ENCODE assay signal across 17 cellular contexts in genomic region chr16:19589771-19590302, GRCh38. TPM values are rescaled to one million over a fixed set of nuclear protein-coding genes. Genes with fewer than 3 reads are reported as not detected.
DNase-seq lines count a peak whose midpoint lies in the region; ATAC-seq and TF ChIP-seq lines count a peak whose summit lies in the region.
"Had no signal": no experiment of that assay in that cellular context is flagged by ENCODE, and none has a peak within 500 bp of the region (broad histone marks: within the 10 kb centered on the region; RNA-seq: fewer than 3 reads in every experiment).

No MANE protein-coding gene starts in this region.

- H2AK5ac ChIP-seq in IMR-90 (ENCODE audit: low read depth, low read length) = no peak overlapping the region

- dilution Hi-C loops in IMR-90 (cut with HindIII; ENCODE audit: low sequenced_read_pairs, unreplicated experiment) = no loop called here

- no peaks in the 10 kb centered on the region for H3K9me3 Mint-ChIP-seq in neural crest cell
- H3K9me3 Mint-ChIP-seq: CD8-positive, alpha-beta T cell; GM23338; IgD-negative memory B cell had no signal

- H3K4me3 Mint-ChIP-seq in neural crest cell = no peak overlapping the region
- H3K4me3 Mint-ChIP-seq: activated CD4-positive, alpha-beta T cell treated with anti-CD3 and anti-CD28 coated beads for 36 hours; CD8-positive, alpha-beta T cell; GM23338; IgD-negative memory B cell had no signal

- H3K23ac ChIP-seq in IMR-90 (ENCODE audit: low read depth, low read length) = no peak overlapping the region

- H3K14ac ChIP-seq in IMR-90 (replicated peaks; ENCODE audit: low read depth, low read length) = 0 out of 2 replicates have a peak overlapping the region, but pooled peaks have one; percentile 16

- H3K27me3 ChIP-seq in IMR-90 (ENCODE audit: control insufficient read depth, insufficient read depth, low read length) = no peaks in the 10 kb centered on the region
- H3K27me3 ChIP-seq in esophagus squamous epithelium = no peaks in the 10 kb centered on the region
- H3K27me3 ChIP-seq: uterus had no signal

- peaks cover 3% of the 10 kb centered on the region for H3K36me3 Mint-ChIP-seq in neural crest cell (ENCODE audit: low read depth)

- peak overlapping the region; percentile 67 for H2BK5ac ChIP-seq in IMR-90 (ENCODE audit: low read depth, low read length, poor library complexity, severe bottlenecking)

- H2BK20ac ChIP-seq in IMR-90 (ENCODE audit: low read depth, low read length) = no peak overlapping the region

- no peak for TF ChIP-seq POLR2A in IMR-90 (IDR thresholded peaks at IDR 0.05; ENCODE audit: low read depth, low read length)
- TF ChIP-seq POLR2A in esophagus squamous epithelium (IDR thresholded peaks at IDR 0.05) = no peak

- H3K36me3 ChIP-seq in IMR-90 (ENCODE audit: control insufficient read depth, insufficient read depth, low read length) (peaks cover 15% of the 10 kb centered on the region), esophagus squamous epithelium (peaks cover 0 to 81% (median 0%) of the 10 kb centered on the region in 3 donors)
- H3K36me3 ChIP-seq: uterus had no signal

- H3K9me1 ChIP-seq in IMR-90 (ENCODE audit: insufficient read depth, low read length) = 0 out of 2 replicates have a peak, but pooled peaks cover 3% of the 10 kb centered on the region

- no peak overlapping the region for H4K91ac ChIP-seq in IMR-90 (ENCODE audit: insufficient read depth, low read depth, low read length)

- WGBS in IMR-90 (ENCODE audit: extremely low coverage in 2 of 2, insufficient read length in 1 of 2), 2 experiments = no CpG with 5 or more reads among the region's 8 CpGs
- 47 to 51% methylated on average over 5 to 8 of the region's 8 CpGs for WGBS in esophagus squamous epithelium, 2 donors

- H3K9me3 ChIP-seq in IMR-90 (ENCODE audit: control insufficient read depth, insufficient read depth, low read length) = no peaks in the 10 kb centered on the region
- H3K9me3 ChIP-seq in esophagus squamous epithelium = no peaks in the 10 kb centered on the region
- H3K9me3 ChIP-seq: uterus had no signal

- intact Hi-C loops in IMR-90 (cut with micrococcal nuclease) (loop anchor here (10.0 kb wide), 1 partner anchor 795 kb away; no protein-coding TSS in a partner anchor), esophagus squamous epithelium (cut with DNase I) (no loop called here)

- no peak overlapping the region for H2BK15ac ChIP-seq in IMR-90 (ENCODE audit: low read depth, low read length)

- POLR2A ChIA-PET in IMR-90 (lab: Charles Lee; ENCODE audit: unreplicated experiment) = interaction anchor here (0.6 kb wide), 1 partner anchor 33 kb away, joined by 4 read pairs; no protein-coding TSS in a partner anchor

- H3K4me1 ChIP-seq in IMR-90 (ENCODE audit: control insufficient read depth, insufficient read depth, low read length) (peaks cover 6% of the 10 kb centered on the region), esophagus squamous epithelium (peaks cover 1 to 26% (median 1%) of the 10 kb centered on the region in 3 donors)
- H3K4me1 ChIP-seq: uterus had no signal

- in situ Hi-C loops in IMR-90 (cut with MboI; ENCODE audit: low sequenced_read_pairs) = no loop called here

- H3K79me1 ChIP-seq in IMR-90 (ENCODE audit: low read depth in 1 of 2, low read length in 2 of 2) = peaks cover 3 to 5% of the 10 kb centered on the region in 2 experiments; a peak in 2 of 4 replicates

- peak overlapping the region; percentile 48; the same call in 1 of the 2 replicates for H3K4ac ChIP-seq in IMR-90 (ENCODE audit: low read depth, low read length)

- H2BK120ac ChIP-seq in IMR-90 (ENCODE audit: low read depth, low read length) = 0 out of 2 replicates have a peak overlapping the region, but pooled peaks have one; percentile 45

- BruUV-seq in IMR-90 (replicated peaks; lab: Mats Ljungman, UMichigan) = no TSS peak

- ATAC-seq in IMR-90 (ENCODE audit: low read depth) = peak; percentile 94
- no peak for ATAC-seq in GM18861 (IDR thresholded peaks at IDR 0.05; ENCODE audit: unreplicated experiment)
- ATAC-seq: activated CD4-positive, alpha-beta T cell treated with anti-CD3 and anti-CD28 coated beads for 36 hours; CD8-positive, alpha-beta T cell; GM23338 had no signal

- peak; percentile 76 for DNase-seq in AG08395 (ENCODE audit: low spot score)
- DNase-seq in IMR-90 = peak; percentile 84
- no peak for DNase-seq in esophagus squamous epithelium (lab: John Stamatoyannopoulos, UW)
- DNase-seq in neural crest cell (ENCODE audit: low read depth, low spot score) = no peak
- no peak for DNase-seq in A172 (ENCODE audit: low spot score)
- DNase-seq in putamen (ENCODE audit: low spot score) = no peak
- no peak for DNase-seq in central memory CD4-positive, alpha-beta T cell
- DNase-seq: activated CD4-positive, alpha-beta T cell treated with anti-CD3 and anti-CD28 coated beads for 36 hours; activated effector memory CD4-positive, alpha-beta T cell treated with anti-CD3 and anti-CD28 coated beads, Interleukin-2, amount 50 U/mL, for 16 hours; CD8-positive, alpha-beta T cell; mesendoderm; NCI-H2029 treated with DMSO at 0.1 percent for 48 hours; uterus had no signal

- H4K20me1 ChIP-seq in IMR-90 (ENCODE audit: insufficient read depth, low read length) = peaks cover 3% of the 10 kb centered on the region

- H4K8ac ChIP-seq in IMR-90 (ENCODE audit: low read depth in 2 of 2, low read length in 2 of 2) = no peak overlapping the region

- no peak overlapping the region for H2AFZ ChIP-seq in IMR-90 (replicated peaks; ENCODE audit: low read length, poor library complexity)
- H2AFZ ChIP-seq: GM23338 had no signal

- 0 out of 2 replicates have a peak overlapping the region, but pooled peaks have one; percentile 24 for H3K18ac ChIP-seq in IMR-90 (ENCODE audit: low read depth, low read length)

- H3K4me3 ChIP-seq in IMR-90 (ENCODE audit: insufficient read depth, low read depth, low read length) (no peak overlapping the region), esophagus squamous epithelium (no peak overlapping the region)
- H3K4me3 ChIP-seq: coronary artery, GM23338, uterus had no signal

- CTCF ChIA-PET in IMR-90 (lab: Yijun Ruan, JAX) = no interaction called here

- TF ChIP-seq CTCF in IMR-90 (conservative IDR thresholded peaks at IDR 0.05; ENCODE audit: low read depth, low read length) (no peak), esophagus squamous epithelium (IDR thresholded peaks at IDR 0.05) (no peak), neural crest cell (conservative IDR thresholded peaks at IDR 0.05) (no peak)

- no peak overlapping the region for H4K5ac ChIP-seq in IMR-90 (ENCODE audit: low read depth, low read length)

- H3K56ac ChIP-seq in IMR-90 (ENCODE audit: extremely low read depth, insufficient read depth, low read length) = no peak overlapping the region

- H3K9ac ChIP-seq in IMR-90 (ENCODE audit: low read depth, low read length) = no peak overlapping the region

- TF ChIP-seq RAD21 in IMR-90 (IDR thresholded peaks at IDR 0.05; ENCODE audit: low read length) = no peak

- H2AK9ac ChIP-seq in IMR-90 (replicated peaks; ENCODE audit: low read depth, low read length, poor library complexity) = no peak overlapping the region

- H3K4me2 ChIP-seq in IMR-90 (ENCODE audit: low read depth, low read length) = peak overlapping the region; percentile 66
- H3K4me2 ChIP-seq: GM23338 had no signal

- no peaks in the 10 kb centered on the region for H3K27me3 Mint-ChIP-seq in neural crest cell (ENCODE audit: low read depth)
- H3K27me3 Mint-ChIP-seq: activated CD4-positive, alpha-beta T cell treated with anti-CD3 and anti-CD28 coated beads for 36 hours; IgD-negative memory B cell had no signal

- H3K27ac Mint-ChIP-seq in neural crest cell (ENCODE audit: unreplicated experiment) = peak overlapping the region; percentile 90
- H3K27ac Mint-ChIP-seq: CD8-positive, alpha-beta T cell; GM23338; IgD-negative memory B cell had no signal

- H3K4me1 Mint-ChIP-seq in neural crest cell = no peaks in the 10 kb centered on the region

- H3K27ac ChIP-seq in IMR-90 (ENCODE audit: insufficient read depth, low read length) (peak overlapping the region; percentile 77; the same call in 1 of the 2 replicates), esophagus squamous epithelium (peak overlapping the region; percentile 22 to 83 (median 60))
- H3K27ac ChIP-seq: coronary artery had no signal

TF ChIP-seq in IMR-90, 13 proteins besides CTCF, POLR2A, EP300 and RAD21:
- no peak for TF ChIP-seq MAZ (IDR thresholded peaks at IDR 0.05; ENCODE audit: borderline replicate concordance, low read depth, low read length)
- TF ChIP-seq CEBPB (IDR thresholded peaks at IDR 0.05; ENCODE audit: low read depth, low read length) = peak; percentile 93
- TF ChIP-seq BHLHE40 (IDR thresholded peaks at IDR 0.05; ENCODE audit: low read depth, low read length) = no peak
- TF ChIP-seq RFX5 (IDR thresholded peaks at IDR 0.05; ENCODE audit: low read depth, low read length) = no peak
- TF ChIP-seq MXI1 (IDR thresholded peaks at IDR 0.05; ENCODE audit: borderline replicate concordance, low read depth, low read length) = 0 out of 2 replicates have a peak, but pooled peaks have one; percentile 30
- TF ChIP-seq SMC3 (IDR thresholded peaks at IDR 0.05; ENCODE audit: low read depth, low read length) = no peak
- TF ChIP-seq FOS (IDR thresholded peaks at IDR 0.05; ENCODE audit: low read depth, low read length) = peak; percentile 34; the same call in 1 of the 2 replicates

RNA-seq across cellular contexts. Expression of gene VPS35L, which starts 34.3 kb away (rescaled TPM):
- total RNA-seq in IMR-90 (2012; rRNA removed) (20.3 and 28.0 TPM in 2 replicates), esophagus squamous epithelium (10 to 100 TPM; 20.8 to 32.9 (median 23.9) TPM), neural crest cell (59.1 and 63.6 TPM in 2 replicates)
- 37.1 and 40.1 TPM in 2 replicates for polyA plus RNA-seq in IMR-90 (2012; rRNA removed)
- polyA plus RNA-seq in IMR-90 (2012; cell fraction: cytosol; rRNA removed) = 18.9 and 20.9 TPM in 2 replicates
- 22.9 and 42.0 TPM in 2 replicates for polyA plus RNA-seq in IMR-90 (2012; cell fraction: nucleus; rRNA removed; ENCODE audit: low replicate concordance)
- total RNA-seq in A172 (2014; rRNA removed; shearing (Covaris generic)) = 27.8 and 29.7 TPM in 2 replicates

Comparison
In these comparisons a context has a peak if more than half of its experiments do, and no peak if none do; other contexts are left out.
1. DNase-seq: peak in AG08395 (single experiment) and IMR-90 (single experiment); none in esophagus squamous epithelium (single experiment), neural crest cell (single experiment), A172 (single experiment), putamen (single experiment) and central memory CD4-positive, alpha-beta T cell (single experiment).